1 cellular context compared by ENCODE assay signal in the genomic region with DNA sequence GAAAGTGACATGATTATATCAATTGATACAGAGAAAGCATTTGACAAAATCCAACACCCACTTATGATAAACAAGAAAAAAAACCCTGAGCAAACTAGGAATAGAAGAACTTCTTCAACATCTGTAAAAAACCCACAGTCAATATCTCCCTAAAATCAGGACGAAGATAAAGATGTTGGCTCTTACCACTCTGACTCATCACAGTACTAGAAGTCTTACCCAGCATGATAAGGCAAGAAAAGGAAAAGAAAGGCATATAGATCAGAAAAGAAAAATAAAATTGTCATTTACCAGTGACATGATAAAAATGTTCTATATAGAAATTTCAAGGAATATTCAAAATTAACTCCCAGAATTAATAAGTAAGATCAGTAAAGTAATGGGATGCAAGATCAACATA.
TF ChIP-seq lines count a peak whose summit lies in the region.

No MANE protein-coding gene starts in this region.

TF ChIP-seq in K562, 482 proteins besides CTCF, POLR2A, EP300 and RAD21:
- TF ChIP-seq ZKSCAN1 (IDR thresholded peaks at IDR 0.05; ENCODE audit: low read depth, low read length): no peak
- no peak for TF ChIP-seq ZNF696 (CRISPR knock-in tag; conservative IDR thresholded peaks at IDR 0.05)
- 0 out of 2 replicates have a peak, but pooled peaks have one; percentile 26 for TF ChIP-seq ARID1B (IDR thresholded peaks at IDR 0.05)
- 0 out of 2 replicates have a peak, but pooled peaks have one; percentile 33 for TF ChIP-seq CBFA2T3 (IDR thresholded peaks at IDR 0.05)
- TF ChIP-seq SRF (CRISPR knock-in tag; IDR thresholded peaks at IDR 0.05): no peak
- TF ChIP-seq ZNF707 (CRISPR knock-in tag; conservative IDR thresholded peaks at IDR 0.05): 0 out of 2 replicates have a peak, but pooled peaks have one; percentile 57
- TF ChIP-seq NR2F6 (CRISPR knock-in tag; IDR thresholded peaks at IDR 0.05): no peak
- TF ChIP-seq TRIM24 (IDR thresholded peaks at IDR 0.05): peak in 1 of 2 experiments; percentile 33; a peak in 1 of 4 replicates
- TF ChIP-seq FOSL1 (tag; conservative IDR thresholded peaks at IDR 0.05): peak; percentile 77
- peak; percentile 17; the same call in 1 of the 2 replicates for TF ChIP-seq JUND (IDR thresholded peaks at IDR 0.05; ENCODE audit: borderline replicate concordance, low read depth, low read length)
- TF ChIP-seq JUND (tag; IDR thresholded peaks at IDR 0.05; ENCODE audit: borderline replicate concordance, low read depth, low read length): peak; percentile 54; the same call in 1 of the 3 replicates
- TF ChIP-seq, protein P1, sequence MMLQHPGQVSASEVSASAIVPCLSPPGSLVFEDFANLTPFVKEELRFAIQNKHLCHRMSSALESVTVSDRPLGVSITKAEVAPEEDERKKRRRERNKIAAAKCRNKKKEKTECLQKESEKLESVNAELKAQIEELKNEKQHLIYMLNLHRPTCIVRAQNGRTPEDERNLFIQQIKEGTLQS (IDR thresholded peaks at IDR 0.05): peak; percentile 43
- TF ChIP-seq, protein P1 (CRISPR knock-in tag; conservative IDR thresholded peaks at IDR 0.05): no peak
TF ChIP-seq in K562: peak in this region for 7.
